In the genomic region with DNA sequence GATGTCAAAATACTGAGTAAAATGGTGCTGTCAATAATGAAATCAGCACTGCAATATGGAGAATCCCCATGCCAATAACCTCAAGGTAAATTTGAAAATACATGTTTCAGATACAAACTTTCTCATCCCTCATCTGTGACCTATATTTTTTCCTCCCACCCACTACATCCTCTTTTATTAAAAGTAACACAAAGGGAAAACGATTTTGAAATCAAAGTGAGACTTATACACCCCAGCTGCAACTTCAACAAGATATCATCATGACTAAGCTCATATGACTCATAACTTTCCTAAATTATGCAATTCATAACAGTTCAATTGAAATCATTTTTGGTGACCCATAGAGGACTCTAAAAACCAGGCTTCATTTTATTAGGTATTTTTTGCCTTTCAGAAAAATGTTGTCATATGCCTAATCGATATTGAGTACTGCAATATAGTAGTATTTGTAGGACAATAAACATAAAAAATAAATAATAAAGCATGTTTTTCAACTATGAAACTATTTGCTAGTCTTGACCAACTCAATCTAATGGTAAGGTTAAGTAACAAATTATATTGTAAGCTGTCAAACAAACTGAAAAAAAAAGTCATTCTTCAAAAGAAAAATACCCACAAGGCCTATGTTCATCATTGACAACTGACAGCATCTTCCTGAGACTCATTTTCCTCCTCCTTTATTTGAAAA, we compare ENCODE assay signal across 1 cellular context.
TF ChIP-seq lines count a peak whose summit lies in the region.

No MANE protein-coding gene starts in this region.

TF ChIP-seq in HepG2, 621 proteins besides CTCF, POLR2A, EP300 and RAD21:
- TF ChIP-seq, protein P1, sequence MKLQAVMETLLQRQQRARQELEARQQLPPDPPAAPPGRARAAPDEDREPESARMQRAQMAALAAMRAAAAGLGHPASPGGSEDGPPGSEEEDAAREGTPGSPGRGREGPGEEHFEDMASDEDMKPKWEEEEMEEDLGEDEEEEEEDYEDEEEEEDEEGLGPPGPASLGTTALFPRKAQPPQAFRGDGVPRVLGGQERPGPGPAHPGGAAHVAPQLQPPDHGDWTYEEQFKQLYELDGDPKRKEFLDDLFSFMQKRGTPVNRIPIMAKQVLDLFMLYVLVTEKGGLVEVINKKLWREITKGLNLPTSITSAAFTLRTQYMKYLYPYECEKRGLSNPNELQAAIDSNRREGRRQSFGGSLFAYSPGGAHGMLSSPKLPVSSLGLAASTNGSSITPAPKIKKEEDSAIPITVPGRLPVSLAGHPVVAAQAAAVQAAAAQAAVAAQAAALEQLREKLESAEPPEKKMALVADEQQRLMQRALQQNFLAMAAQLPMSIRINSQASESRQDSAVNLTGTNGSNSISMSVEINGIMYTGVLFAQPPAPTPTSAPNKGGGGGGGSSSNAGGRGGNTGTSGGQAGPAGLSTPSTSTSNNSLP (IDR thresholded peaks at IDR 0.05; ENCODE audit: low read depth, low read length), result 0 out of 2 replicates have a peak, but pooled peaks have one; percentile 48
- TF ChIP-seq RFX1 (IDR thresholded peaks at IDR 0.05) (no peak), TBX3 (IDR thresholded peaks at IDR 0.05; ENCODE audit: borderline replicate concordance) (no peak), CEBPB (IDR thresholded peaks at IDR 0.05; ENCODE audit: borderline replicate concordance, low read depth, low read length) (peak; percentile 79; the same call in 1 of the 2 replicates), NFE2L2 (IDR thresholded peaks at IDR 0.05; ENCODE audit: low read length) (peak; percentile 46; the same call in 1 of the 2 replicates), CREB1 (IDR thresholded peaks at IDR 0.05) (0 out of 2 replicates have a peak, but pooled peaks have one; percentile 34), CREB1 (CRISPR knock-in tag; IDR thresholded peaks at IDR 0.05) (0 out of 2 replicates have a peak, but pooled peaks have one; percentile 18), ZNF136 (CRISPR knock-in tag; IDR thresholded peaks at IDR 0.05; ENCODE audit: low read depth) (no peak)
